In the genomic region with DNA sequence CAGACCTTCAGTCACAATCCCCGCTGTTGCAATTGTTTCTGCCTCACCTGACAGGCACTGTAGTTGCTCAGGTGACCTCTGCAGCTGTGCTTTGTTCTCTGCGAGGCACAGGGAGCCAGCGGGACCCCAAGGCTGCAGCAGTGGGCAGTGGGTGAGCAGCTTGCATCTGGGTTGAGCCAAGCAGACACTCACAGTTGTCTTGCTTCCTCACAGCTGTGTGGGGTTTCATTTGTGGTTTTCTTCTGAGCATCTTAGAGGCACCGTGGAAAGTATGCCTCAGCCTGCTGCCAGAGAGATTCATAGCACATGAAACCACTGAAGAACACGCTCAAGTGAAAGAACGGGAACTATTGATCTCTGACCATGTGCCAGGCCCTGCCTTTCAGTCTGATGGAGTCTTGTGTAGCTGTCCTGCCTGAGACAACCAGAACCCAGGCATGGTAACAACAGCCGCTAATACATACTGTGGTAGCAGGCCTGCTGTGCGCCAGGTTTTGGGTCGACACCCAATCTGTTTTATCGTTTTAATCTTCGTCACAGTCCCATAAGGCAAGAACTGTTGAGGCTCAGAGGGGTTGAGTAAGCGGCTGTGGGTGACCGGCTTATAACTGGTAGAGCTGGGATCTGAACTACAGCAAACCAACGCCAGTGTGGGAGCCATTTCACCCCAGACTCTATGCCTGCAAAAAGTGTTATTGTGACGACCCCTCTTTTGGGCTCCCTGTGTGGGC, we compare ENCODE assay signal across 9 cellular contexts. TPM values are rescaled to one million over a fixed set of nuclear protein-coding genes. Genes with fewer than 3 reads are reported as not detected.
DNase-seq lines count a peak whose midpoint lies in the region; ATAC-seq and TF ChIP-seq lines count a peak whose summit lies in the region.
"Had no signal": no experiment of that assay in that cellular context is flagged by ENCODE, and none has a peak within 500 bp of the region (broad histone marks: within the 10 kb centered on the region; RNA-seq: fewer than 3 reads in every experiment).

No MANE protein-coding gene starts in this region.

- no peaks in the 10 kb centered on the region for H3K9me3 ChIP-seq in gastrocnemius medialis

- TF ChIP-seq CTCF in GM20000 (IDR thresholded peaks at IDR 0.05; ENCODE audit: extremely low read depth, missing control alignments) = no peak
- no peak for TF ChIP-seq CTCF in fibroblast of mammary gland (conservative IDR thresholded peaks at IDR 0.05; ENCODE audit: control insufficient read depth, insufficient read depth, low read depth, low read length)
- TF ChIP-seq CTCF in gastrocnemius medialis (IDR thresholded peaks at IDR 0.05 in 4 of 5, conservative IDR thresholded peaks at IDR 0.05 in 1 of 5) = no peak

- no peak for TF ChIP-seq POLR2A in gastrocnemius medialis (IDR thresholded peaks at IDR 0.05)

- no peak for ATAC-seq in gastrocnemius medialis

- in situ Hi-C loops in gastrocnemius medialis (cut with MboI; ENCODE audit: low sequenced_read_pairs in 4 of 4) = no loop called here

- H3K27me3 ChIP-seq in gastrocnemius medialis = no peaks in the 10 kb centered on the region

- H3K4me1 ChIP-seq in gastrocnemius medialis = peaks cover 7 to 15% of the 10 kb centered on the region in 2 donors

- DNase-seq in AG08395 (ENCODE audit: low spot score) (peak; percentile 64), GM20000 (ENCODE audit: low spot score) (peak; percentile 79), fibroblast of mammary gland (ENCODE audit: low read depth) (peak; percentile 45), gastrocnemius medialis (peak in 1 of 2 donors; percentile 16), NCI-H187 treated with DMSO at 0.1 percent for 48 hours (lab: John Stamatoyannopoulos, UW) (no peak), kidney glomerular epithelial cell (lab: John Stamatoyannopoulos, UW) (no peak)
- DNase-seq in Jurkat, Clone E6-1 (ENCODE audit: low read depth, low spot score) = peak; percentile 96
- DNase-seq in activated CD8-positive, alpha-beta memory T cell treated with anti-CD3 and anti-CD28 coated beads, Interleukin-2, amount 50 U/mL, for 24 hours (ENCODE audit: extremely low read depth) = peak; percentile 75

- intact Hi-C loops in gastrocnemius medialis (cut with DNase I; ENCODE audit: low total_unique reads) = loop anchor here (5.0 kb wide), 1 partner anchor 54 kb away; no protein-coding TSS in a partner anchor

- H3K36me3 ChIP-seq in gastrocnemius medialis = no peaks in the 10 kb centered on the region

- H3K4me3 ChIP-seq in Jurkat, Clone E6-1 (ENCODE audit: low read length) = peak overlapping the region; percentile 47
- H3K4me3 ChIP-seq in fibroblast of mammary gland (ENCODE audit: control insufficient read depth, low read depth, low read length) (no peak overlapping the region), gastrocnemius medialis (peak overlapping the region; percentile 33 to 68 (median 46))

- H3K27ac ChIP-seq in gastrocnemius medialis = peak overlapping the region; percentile 11 to 69 (median 62)

RNA-seq across cellular contexts. Expression of a gene that starts 33.4 kb away (rescaled TPM):
- not detected for polyA plus RNA-seq in Jurkat, Clone E6-1 (2012; ENCODE audit: insufficient read depth, insufficient read length)
- under 1 TPM in 3 of 4 donors, not detected in 1; 0.16 to 0.85 (median 0.27) TPM for total RNA-seq in gastrocnemius medialis
- total RNA-seq: kidney epithelial cell had no signal

RNA-seq across cellular contexts. Expression of a gene that starts 58.5 kb away (rescaled TPM):
- polyA plus RNA-seq in Jurkat, Clone E6-1 (2012; ENCODE audit: insufficient read depth, insufficient read length) = 64.1 TPM
- 100 to 1,000 TPM in 3 of 4 donors, 10 to 100 TPM in 1; 92.1 to 113 (median 106) TPM for total RNA-seq in gastrocnemius medialis

Comparison
In these comparisons a context has a peak if more than half of its experiments do, and no peak if none do; other contexts are left out.
1. DNase-seq: peak in AG08395 (single experiment), GM20000 (single experiment), Jurkat, Clone E6-1 (single experiment), activated CD8-positive, alpha-beta memory T cell treated with anti-CD3 and anti-CD28 coated beads, Interleukin-2, amount 50 U/mL, for 24 hours (single experiment) and fibroblast of mammary gland (single experiment); none in NCI-H187 treated with DMSO at 0.1 percent for 48 hours (single experiment) and kidney glomerular epithelial cell (single experiment).